Comparison of ENCODE assay signal across 1 cellular context in genomic region chr1:241707442-241707841, GRCh38.
TF ChIP-seq lines count a peak whose summit lies in the region.

No MANE protein-coding gene starts in this region.

TF ChIP-seq in K562, 482 proteins besides CTCF, POLR2A, EP300 and RAD21 (continued from another document):
- TF ChIP-seq ZNF395 (CRISPR knock-in tag; IDR thresholded peaks at IDR 0.05) (no peak), ZNF511 (CRISPR knock-in tag; IDR thresholded peaks at IDR 0.05) (no peak), ZNF655 (CRISPR knock-in tag; IDR thresholded peaks at IDR 0.05) (no peak), CREB5 (CRISPR knock-in tag; IDR thresholded peaks at IDR 0.05) (no peak), L3MBTL2 (IDR thresholded peaks at IDR 0.05) (no peak)
